8 cellular contexts compared by ENCODE assay signal in the genomic region with DNA sequence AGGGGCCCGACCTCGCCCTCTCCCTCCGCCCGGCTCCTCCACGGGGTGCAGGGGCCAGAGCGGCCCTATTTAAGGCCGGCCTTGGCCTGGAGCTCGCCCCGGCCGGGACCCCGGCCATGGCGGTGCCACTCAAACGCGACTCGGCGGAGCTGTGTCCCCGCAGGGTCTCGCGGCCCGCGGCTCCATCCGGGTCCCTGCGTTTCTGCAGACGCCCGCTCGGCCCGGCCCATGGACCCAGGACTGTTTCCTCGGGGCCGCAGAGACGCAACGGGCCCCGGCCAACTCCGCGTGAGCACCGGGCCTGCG. TPM values are rescaled to one million over a fixed set of nuclear protein-coding genes. Genes with fewer than 3 reads are reported as not detected.
DNase-seq lines count a peak whose midpoint lies in the region; ATAC-seq and TF ChIP-seq lines count a peak whose summit lies in the region.

No MANE protein-coding gene starts in this region.

- POLR2A ChIA-PET in GM10248 (lab: Yijun Ruan, JAX), result interaction anchor here (0.6 to 0.9 kb wide), 2 partner anchors 9 to 11 kb away, joined by 3 to 7 read pairs; no protein-coding TSS in a partner anchor

- H3K9me3 ChIP-seq in HUES6 (ENCODE audit: control insufficient read depth, insufficient read depth, low read depth, low read length) (no peaks in the 10 kb centered on the region), colonic mucosa (no peaks in the 10 kb centered on the region)

- H3K4me3 ChIP-seq in HUES6 (ENCODE audit: low read depth, low read length) (peak overlapping the region; percentile 67), colonic mucosa (peak overlapping the region; percentile 83)

- TF ChIP-seq CTCF in colonic mucosa (IDR thresholded peaks at IDR 0.05) (no peak), nephron (IDR thresholded peaks at IDR 0.05; ENCODE audit: unreplicated experiment in 3 of 3) (no peak), GM10248 (IDR thresholded peaks at IDR 0.05; ENCODE audit: control extremely low read depth, extremely low read depth, low read depth, missing control alignments) (no peak)

- H3K9ac ChIP-seq in HUES6 (ENCODE audit: low read length) (peak overlapping the region; percentile 83), colonic mucosa (ENCODE audit: low read depth in 2 of 2, low read length in 2 of 2) (peak overlapping the region; percentile 84 to 86)

- ATAC-seq in GM18511 (IDR thresholded peaks at IDR 0.05; ENCODE audit: unreplicated experiment), result peak; percentile 4

- intact Hi-C loops in colonic mucosa (cut with DNase I), result no loop called here

- peaks cover 3% of the 10 kb centered on the region for H3K27me3 Mint-ChIP-seq in nephron (ENCODE audit: low read depth)

- peak overlapping the region in 1 of 3 experiments; percentile 91 for H3K27ac Mint-ChIP-seq in nephron

- H3K27ac ChIP-seq in HUES6 (ENCODE audit: low read depth, low read length) (peak overlapping the region; percentile 87; the same call in 1 of the 2 replicates), colonic mucosa (peak overlapping the region; percentile 91)

- H3K36me3 ChIP-seq in HUES6 (ENCODE audit: control insufficient read depth, insufficient read depth, low read length) (peaks cover 13% of the 10 kb centered on the region), colonic mucosa (no peaks in the 10 kb centered on the region)

- H3K9me3 Mint-ChIP-seq in nephron, result no peaks in the 10 kb centered on the region

- peaks cover 12% of the 10 kb centered on the region for H3K4me1 Mint-ChIP-seq in nephron

- peaks cover 4% of the 10 kb centered on the region for H3K36me3 Mint-ChIP-seq in nephron (ENCODE audit: low read depth)

- DNase-seq in colonic mucosa, result no peak
- DNase-seq in GM10248 (ENCODE audit: extremely low spot score), result no peak
- no peak for DNase-seq in inferior parietal cortex (ENCODE audit: extremely low spot score)
- no peak for DNase-seq in activated naive CD4-positive, alpha-beta T cell treated with Interleukin-2 at 50 U/mL for 16 hours
- no peak for DNase-seq in 8988T

- peak overlapping the region; percentile 78 to 90 (median 88) for H3K4me3 Mint-ChIP-seq in nephron

- H3K27me3 ChIP-seq in HUES6 (ENCODE audit: control insufficient read depth, insufficient read depth, low read length) (no peaks in the 10 kb centered on the region; the same call in 1 of the 2 replicates), colonic mucosa (no peaks in the 10 kb centered on the region)

- CTCF ChIA-PET in GM10248 (lab: Yijun Ruan, JAX), result interaction anchor here (0.8 to 1.5 kb wide), 7 partner anchors 9 to 246 kb away, joined by 3 to 8 read pairs (median 4); partner anchors contain the start of gene DNLZ

- H3K4me1 ChIP-seq in HUES6 (ENCODE audit: control insufficient read depth, insufficient read depth, low read length) (peaks cover 12% of the 10 kb centered on the region), colonic mucosa (peaks cover 16% of the 10 kb centered on the region)

RNA-seq across cellular contexts. Expression of gene TMEM250, which starts 0.7 kb away (rescaled TPM):
- 10 to 100 TPM; 40.9 to 67.2 TPM for total RNA-seq in colonic mucosa

RNA-seq across cellular contexts. Expression of gene NACC2, which starts 22.9 kb away (rescaled TPM):
- 10 to 100 TPM; 20.3 to 21.0 TPM for total RNA-seq in colonic mucosa
